13 cellular contexts compared by ENCODE assay signal in genomic region chr12:32146074-32146873, GRCh38. TPM values are rescaled to one million over a fixed set of nuclear protein-coding genes. Genes with fewer than 3 reads are reported as not detected.
A peak's percentile ranks its signal among the peaks of the same experiment; 100 is the strongest.
DNase-seq lines count a peak whose midpoint lies in the region; ATAC-seq and TF ChIP-seq lines count a peak whose summit lies in the region.
"Had no signal": no experiment of that assay in that cellular context is flagged by ENCODE, and none has a peak within 500 bp of the region (broad histone marks: within the 10 kb centered on the region; RNA-seq: fewer than 3 reads in every experiment).

No MANE protein-coding gene starts in this region.

- in situ Hi-C loops in G401 (cut with HindIII; ENCODE audit: low sequenced_read_pairs): no loop called here

- CTCF ChIA-PET in GM10248 (lab: Yijun Ruan, JAX): interaction anchor here (0.7 to 1.5 kb wide), 4 partner anchors 12 to 162 kb away, joined by 3 read pairs; no protein-coding TSS in a partner anchor

- no peak for TF ChIP-seq CTCF in GM10248 (IDR thresholded peaks at IDR 0.05; ENCODE audit: control extremely low read depth, extremely low read depth, low read depth, missing control alignments)

- ATAC-seq in GM19025 (IDR thresholded peaks at IDR 0.05; ENCODE audit: low read depth, unreplicated experiment) (peak; percentile 77), HG02623 (IDR thresholded peaks at IDR 0.05; ENCODE audit: unreplicated experiment) (peak; percentile 72), HG03520 (IDR thresholded peaks at IDR 0.05; ENCODE audit: unreplicated experiment) (peak; percentile 82), HG03469 (IDR thresholded peaks at IDR 0.05; ENCODE audit: unreplicated experiment) (no peak), HG03135 (IDR thresholded peaks at IDR 0.05; ENCODE audit: unreplicated experiment) (no peak)
- no peak for ATAC-seq in activated CD4-positive, CD25-positive, alpha-beta regulatory T cell treated with anti-CD3 and anti-CD28 coated beads, Interleukin-2, amount 50 U/mL, for 24 hours
- ATAC-seq: left lung had no signal

- POLR2A ChIA-PET in GM10248 (lab: Yijun Ruan, JAX): interaction anchor here (0.9 kb wide), 1 partner anchor 8 kb away, joined by 10 read pairs; no protein-coding TSS in a partner anchor

- peak; percentile 44 for DNase-seq in G401 (ENCODE audit: low spot score)
- no peak for DNase-seq in GM10248 (ENCODE audit: extremely low spot score)
- DNase-seq: ACHN; activated effector memory CD4-positive, alpha-beta T cell treated with Interleukin-2 at 50 U/mL for 16 hours; head of caudate nucleus; left lung; NCI-H2081 had no signal

RNA-seq across cellular contexts. Expression of gene BICD1, which starts 39.6 kb away (rescaled TPM):
- total RNA-seq in G401 (2014; rRNA removed; shearing (Covaris generic)): 7.5 and 8.0 TPM in 2 replicates

Comparison
In these comparisons a context has a peak if more than half of its experiments do, and no peak if none do; other contexts are left out.
1. ATAC-seq: peak in GM19025 (single experiment), HG02623 (single experiment) and HG03520 (single experiment); none in HG03469 (single experiment), activated CD4-positive, CD25-positive, alpha-beta regulatory T cell treated with anti-CD3 and anti-CD28 coated beads, Interleukin-2, amount 50 U/mL, for 24 hours (0 of 2) and HG03135 (single experiment).